In genomic region chr17:56624947-56625346, GRCh38 we compare ENCODE assay signal across 29 cellular contexts. TPM values are rescaled to one million over a fixed set of nuclear protein-coding genes. Genes with fewer than 3 reads are reported as not detected.
"Had no signal": no experiment of that assay in that cellular context is flagged by ENCODE, and none has a peak within 500 bp of the region (broad histone marks: within the 10 kb centered on the region; RNA-seq: fewer than 3 reads in every experiment).

No MANE protein-coding gene starts in this region.

- H3K9me3 ChIP-seq: esophagus squamous epithelium, heart right ventricle, ovary, psoas muscle, spleen, testis, tibial nerve, upper lobe of left lung had no signal

- FAIRE-seq: endometrium, keratinocyte, urothelium cell line had no signal

- H3K4me1 ChIP-seq: esophagus squamous epithelium, psoas muscle, spleen, testis, tibial nerve, upper lobe of left lung had no signal

- H3K9me3 Mint-ChIP-seq: effector memory CD8-positive, alpha-beta T cell; naive thymus-derived CD4-positive, alpha-beta T cell; nephron progenitor cell; stimulated activated memory B cell treated with anti-CD40 and anti-IgM and Interleukin-4, amounts not matched to agents 10 μg/mL and 1 μg/mL and 100 μg/mL, for 72 hours had no signal

- H3K36me3 Mint-ChIP-seq: naive thymus-derived CD4-positive, alpha-beta T cell; stimulated activated memory B cell treated with anti-CD40 and anti-IgM and Interleukin-4, amounts not matched to agents 10 μg/mL and 1 μg/mL and 100 μg/mL, for 72 hours had no signal

- H3K36me3 ChIP-seq: esophagus squamous epithelium, heart right ventricle, ovary, spleen, tibial nerve, upper lobe of left lung had no signal

- H3K27ac ChIP-seq: esophagus squamous epithelium, heart right ventricle, ovary, psoas muscle, spleen, testis, tibial nerve, upper lobe of left lung had no signal

- H3K4me1 Mint-ChIP-seq: stimulated activated memory B cell treated with anti-CD40 and anti-IgM and Interleukin-4, amounts not matched to agents 10 μg/mL and 1 μg/mL and 100 μg/mL, for 72 hours had no signal

- H3K27me3 ChIP-seq: ovary, testis, tibial nerve, upper lobe of left lung had no signal

- H3K27ac Mint-ChIP-seq: effector memory CD8-positive, alpha-beta T cell; nephron progenitor cell; stimulated activated memory B cell treated with anti-CD40 and anti-IgM and Interleukin-4, amounts not matched to agents 10 μg/mL and 1 μg/mL and 100 μg/mL, for 72 hours had no signal

- DNase-seq: cortex of kidney; effector memory CD8-positive, alpha-beta T cell; erythroblast; esophagus squamous epithelium; foreskin melanocyte; glutamatergic neuron; heart right ventricle; hippocampal formation; midbrain; naive thymus-derived CD4-positive, alpha-beta T cell; nephron progenitor cell; nucleus accumbens; ovary; posterior cingulate gyrus; psoas muscle; spleen; stimulated activated CD4-positive, alpha-beta T cell treated with anti-CD3 and anti-CD28 coated beads, Interleukin-4, amount 100 ng/mL, for 4 hours; stimulated activated naive CD8-positive, alpha-beta T cell treated with anti-CD3 and anti-CD28 coated beads, Interleukin-15, Interleukin-2, amounts not matched to agents 100 U/mL and 50 U/mL, for 24 hours; substantia nigra; testis; upper lobe of left lung had no signal

- H3K4me3 Mint-ChIP-seq: effector memory CD8-positive, alpha-beta T cell; naive thymus-derived CD4-positive, alpha-beta T cell; nephron progenitor cell; stimulated activated memory B cell treated with anti-CD40 and anti-IgM and Interleukin-4, amounts not matched to agents 10 μg/mL and 1 μg/mL and 100 μg/mL, for 72 hours had no signal

- ATAC-seq: effector memory CD8-positive, alpha-beta T cell; heart right ventricle; naive thymus-derived CD4-positive, alpha-beta T cell; psoas muscle; stimulated activated memory B cell treated with anti-CD40 and anti-IgM and Interleukin-4, amounts not matched to agents 10 μg/mL and 1 μg/mL and 100 μg/mL, for 72 hours; stimulated activated naive CD8-positive, alpha-beta T cell treated with anti-CD3 and anti-CD28 coated beads, Interleukin-15, Interleukin-2, amounts not matched to agents 100 U/mL and 50 U/mL, for 24 hours had no signal

- H3K4me3 ChIP-seq: esophagus squamous epithelium, heart right ventricle, lung, ovary, psoas muscle, skin epidermis, spleen, testis, tibial nerve, upper lobe of left lung had no signal

RNA-seq across cellular contexts. Expression of gene NOG, which starts 31.4 kb away (rescaled TPM):
- polyA plus RNA-seq: liver had no signal
